In the genomic region with DNA sequence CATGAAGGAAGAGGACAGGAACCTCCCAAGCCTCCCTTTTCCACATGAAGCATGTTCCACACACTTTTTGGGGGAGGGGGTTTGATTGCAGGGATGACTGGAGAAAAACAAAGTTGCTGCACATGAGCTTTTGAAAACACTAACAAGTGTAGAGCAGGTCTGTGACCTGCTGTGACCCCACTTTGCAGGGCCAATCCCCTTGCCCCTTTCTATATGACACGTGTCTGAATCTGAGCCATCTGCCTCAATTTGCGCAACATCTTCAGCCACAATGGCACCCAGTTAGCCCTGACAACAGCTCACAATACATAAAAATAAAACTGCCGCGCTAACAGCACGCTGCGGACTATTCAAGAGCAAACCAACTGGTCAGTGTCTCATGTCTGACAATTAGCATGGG, we compare ENCODE assay signal across 13 cellular contexts.
DNase-seq lines count a peak whose midpoint lies in the region; TF ChIP-seq lines count a peak whose summit lies in the region.
"Had no signal": no experiment of that assay in that cellular context is flagged by ENCODE, and none has a peak within 500 bp of the region (broad histone marks: within the 10 kb centered on the region; RNA-seq: fewer than 3 reads in every experiment).

No MANE protein-coding gene starts in this region.

- H3K36me3 Mint-ChIP-seq in nephron progenitor cell (ENCODE audit: low read depth), result peaks cover 6% of the 10 kb centered on the region
- peaks cover 17% of the 10 kb centered on the region for H3K36me3 Mint-ChIP-seq in activated CD4-positive, alpha-beta memory T cell treated with anti-CD3 and anti-CD28 coated beads for 36 hours

- no peak for TF ChIP-seq CTCF in nephron progenitor cell (IDR thresholded peaks at IDR 0.05)

- CTCF ChIA-PET in HEK293T (lab: Yijun Ruan, JAX), result interaction anchor here (1.2 kb wide), 1 partner anchor 42 kb away, joined by 3 read pairs; no protein-coding TSS in a partner anchor
- CTCF ChIA-PET in activated CD4-positive, alpha-beta memory T cell treated with anti-CD3 and anti-CD28 coated beads for 36 hours (lab: Charles Lee), result interaction anchor here (1.5 kb wide), 1 partner anchor 9 kb away, joined by 3 read pairs; no protein-coding TSS in a partner anchor

- peak overlapping the region; percentile 16 for H3K27ac Mint-ChIP-seq in nephron progenitor cell
- no peak overlapping the region for H3K27ac Mint-ChIP-seq in activated CD4-positive, alpha-beta memory T cell treated with anti-CD3 and anti-CD28 coated beads for 36 hours
- H3K27ac Mint-ChIP-seq: activated CD4-positive, alpha-beta memory T cell treated with anti-CD3 and anti-CD28 coated beads, Interleukin-2, amount 10 ng/mL, durations not matched to agents 7 days and 5 days; activated T-helper 17 cell treated with anti-CD3 and anti-CD28 coated beads, Interleukin-2, amount 50 U/mL, for 72 hours; CD8-positive, alpha-beta T cell had no signal

- intact Hi-C loops in activated CD4-positive, alpha-beta memory T cell treated with anti-CD3 and anti-CD28 coated beads for 36 hours (cut with micrococcal nuclease), result no loop called here

- POLR2A ChIA-PET in HEK293T (lab: Yijun Ruan, JAX), result no interaction called here
- POLR2A ChIA-PET in activated CD4-positive, alpha-beta memory T cell treated with anti-CD3 and anti-CD28 coated beads for 36 hours (lab: Charles Lee), result no interaction called here

- no peaks in the 10 kb centered on the region for H3K9me3 Mint-ChIP-seq in nephron progenitor cell
- H3K9me3 Mint-ChIP-seq in activated CD4-positive, alpha-beta memory T cell treated with anti-CD3 and anti-CD28 coated beads for 36 hours, result no peaks in the 10 kb centered on the region
- H3K9me3 Mint-ChIP-seq: activated CD4-positive, alpha-beta memory T cell treated with anti-CD3 and anti-CD28 coated beads, Interleukin-2, amount 10 ng/mL, durations not matched to agents 7 days and 5 days; activated T-helper 17 cell treated with anti-CD3 and anti-CD28 coated beads, Interleukin-2, amount 50 U/mL, for 72 hours; CD8-positive, alpha-beta T cell; HFFc6 had no signal

- no peaks in the 10 kb centered on the region for H3K27me3 Mint-ChIP-seq in nephron progenitor cell (ENCODE audit: low read depth, poor library complexity)
- no peaks in the 10 kb centered on the region for H3K27me3 Mint-ChIP-seq in activated CD4-positive, alpha-beta memory T cell treated with anti-CD3 and anti-CD28 coated beads for 36 hours
- H3K27me3 Mint-ChIP-seq: activated CD4-positive, alpha-beta memory T cell treated with anti-CD3 and anti-CD28 coated beads, Interleukin-2, amount 10 ng/mL, durations not matched to agents 7 days and 5 days; activated T-helper 17 cell treated with anti-CD3 and anti-CD28 coated beads, Interleukin-2, amount 50 U/mL, for 72 hours had no signal

- peak overlapping the region; percentile 58 for H3K4me3 Mint-ChIP-seq in nephron progenitor cell
- no peak overlapping the region for H3K4me3 Mint-ChIP-seq in activated CD4-positive, alpha-beta memory T cell treated with anti-CD3 and anti-CD28 coated beads for 36 hours
- H3K4me3 Mint-ChIP-seq: activated CD4-positive, alpha-beta memory T cell treated with anti-CD3 and anti-CD28 coated beads, Interleukin-2, amount 10 ng/mL, durations not matched to agents 7 days and 5 days; activated T-helper 17 cell treated with anti-CD3 and anti-CD28 coated beads, Interleukin-2, amount 50 U/mL, for 72 hours; CD8-positive, alpha-beta T cell; HFFc6 had no signal

- no peak for DNase-seq in HEK293T (ENCODE audit: extremely low spot score)
- DNase-seq in NCI-H1092 treated with DMSO at 0.1 percent for 48 hours (lab: John Stamatoyannopoulos, UW), result peak; percentile 63
- DNase-seq in nephron progenitor cell, result peak; percentile 21
- no peak for DNase-seq in activated naive CD4-positive, alpha-beta T cell (lab: John Stamatoyannopoulos, UW)
- DNase-seq in activated CD4-positive, alpha-beta memory T cell treated with anti-CD3 and anti-CD28 coated beads for 36 hours, result no peak
- DNase-seq in amygdala (lab: John Stamatoyannopoulos, UW), result no peak
- DNase-seq: activated CD4-positive, alpha-beta memory T cell treated with anti-CD3 and anti-CD28 coated beads, Interleukin-2, amount 10 ng/mL, durations not matched to agents 7 days and 5 days; CD8-positive, alpha-beta T cell; effector memory CD4-positive, alpha-beta T cell; HFFc6; NCI-H2171 treated with DMSO at 0.1 percent for 48 hours had no signal

- H3K4me1 Mint-ChIP-seq in nephron progenitor cell, result peaks cover 51% of the 10 kb centered on the region
- no peaks in the 10 kb centered on the region for H3K4me1 Mint-ChIP-seq in activated CD4-positive, alpha-beta memory T cell treated with anti-CD3 and anti-CD28 coated beads for 36 hours (ENCODE audit: low read depth)
- H3K4me1 Mint-ChIP-seq: activated CD4-positive, alpha-beta memory T cell treated with anti-CD3 and anti-CD28 coated beads, Interleukin-2, amount 10 ng/mL, durations not matched to agents 7 days and 5 days; activated T-helper 17 cell treated with anti-CD3 and anti-CD28 coated beads, Interleukin-2, amount 50 U/mL, for 72 hours had no signal

TF ChIP-seq in HEK293T, 16 proteins besides CTCF, POLR2A, EP300 and RAD21:
- TF ChIP-seq CTBP1 (IDR thresholded peaks at IDR 0.05; ENCODE audit: borderline replicate concordance) (peak; percentile 52; the same call in 1 of the 2 replicates), TARDBP (IDR thresholded peaks at IDR 0.05) (no peak), HDGF (IDR thresholded peaks at IDR 0.05; ENCODE audit: borderline replicate concordance) (no peak), L3MBTL2 (conservative IDR thresholded peaks at IDR 0.05) (peak; percentile 56; the same call in 1 of the 2 replicates), NFRKB (IDR thresholded peaks at IDR 0.05) (no peak), ZNF384 (IDR thresholded peaks at IDR 0.05) (no peak), SUZ12 (IDR thresholded peaks at IDR 0.05) (no peak), BHLHE40 (IDR thresholded peaks at IDR 0.05; ENCODE audit: borderline replicate concordance) (no peak), ARNT (IDR thresholded peaks at IDR 0.05) (no peak), LEF1 (IDR thresholded peaks at IDR 0.05; ENCODE audit: borderline replicate concordance) (no peak), FOXM1 (IDR thresholded peaks at IDR 0.05; ENCODE audit: borderline replicate concordance) (no peak), FOXK2 (IDR thresholded peaks at IDR 0.05) (no peak)
- TF ChIP-seq, protein P1, sequence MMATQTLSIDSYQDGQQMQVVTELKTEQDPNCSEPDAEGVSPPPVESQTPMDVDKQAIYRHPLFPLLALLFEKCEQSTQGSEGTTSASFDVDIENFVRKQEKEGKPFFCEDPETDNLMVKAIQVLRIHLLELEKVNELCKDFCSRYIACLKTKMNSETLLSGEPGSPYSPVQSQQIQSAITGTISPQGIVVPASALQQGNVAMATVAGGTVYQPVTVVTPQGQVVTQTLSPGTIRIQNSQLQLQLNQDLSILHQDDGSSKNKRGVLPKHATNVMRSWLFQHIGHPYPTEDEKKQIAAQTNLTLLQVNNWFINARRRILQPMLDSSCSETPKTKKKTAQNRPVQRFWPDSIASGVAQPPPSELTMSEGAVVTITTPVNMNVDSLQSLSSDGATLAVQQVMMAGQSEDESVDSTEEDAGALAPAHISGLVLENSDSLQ (IDR thresholded peaks at IDR 0.05), result 0 out of 2 replicates have a peak, but pooled peaks have one; percentile 0

TF ChIP-seq in PFSK-1, 5 proteins besides CTCF, POLR2A, EP300 and RAD21:
- TF ChIP-seq FOXP2 (optimal IDR thresholded peaks at IDR 0.05; ENCODE audit: borderline replicate concordance, extremely low read depth, extremely low read length, insufficient read depth), result peak; percentile 53
- no peak for TF ChIP-seq POLR2AphosphoS5 (IDR thresholded peaks at IDR 0.05; ENCODE audit: low read depth, low read length)
- TF ChIP-seq TAF1 (IDR thresholded peaks at IDR 0.05; ENCODE audit: borderline replicate concordance, insufficient read depth, low read length), result no peak
- no peak for TF ChIP-seq REST (IDR thresholded peaks at IDR 0.05; ENCODE audit: insufficient read depth in 1 of 2, low read depth in 2 of 2, low read length in 2 of 2)
- TF ChIP-seq SIN3A (IDR thresholded peaks at IDR 0.05; ENCODE audit: borderline replicate concordance, insufficient read depth, low read length), result peak; percentile 84; the same call in 1 of the 2 replicates
TF ChIP-seq in PFSK-1: peak in this region for 2.

Comparison
In these comparisons a context has a peak if more than half of its experiments do, and no peak if none do; other contexts are left out.
1. DNase-seq: peak in NCI-H1092 treated with DMSO at 0.1 percent for 48 hours (single experiment) and nephron progenitor cell (single experiment); none in HEK293T (single experiment), activated naive CD4-positive, alpha-beta T cell (0 of 4), activated CD4-positive, alpha-beta memory T cell treated with anti-CD3 and anti-CD28 coated beads for 36 hours (single experiment) and amygdala (0 of 56).